In genomic region chrX:39729834-39730670, GRCh38 we compare ENCODE assay signal across 8 cellular contexts.
DNase-seq lines count a peak whose midpoint lies in the region; ATAC-seq and TF ChIP-seq lines count a peak whose summit lies in the region.

No MANE protein-coding gene starts in this region.

- H3K4me3 Mint-ChIP-seq in chondrocyte (ENCODE audit: unreplicated experiment) (no peak overlapping the region), nephron (peak overlapping the region in 1 of 3 experiments; percentile 21)

- peaks cover 0 to 30% (median 3%) of the 10 kb centered on the region in 4 donors for H3K4me1 ChIP-seq in transverse colon

- H3K36me3 Mint-ChIP-seq in chondrocyte (ENCODE audit: low read depth) = no peaks in the 10 kb centered on the region
- H3K36me3 Mint-ChIP-seq in nephron (ENCODE audit: low read depth) = no peaks in the 10 kb centered on the region

- peaks cover 42% of the 10 kb centered on the region for H3K4me1 Mint-ChIP-seq in chondrocyte (ENCODE audit: low read depth)
- peaks cover 52% of the 10 kb centered on the region for H3K4me1 Mint-ChIP-seq in nephron

- no peak overlapping the region for H3K27ac ChIP-seq in transverse colon

- H3K4me3 ChIP-seq in transverse colon = no peak overlapping the region

- TF ChIP-seq CTCF in chondrocyte (IDR thresholded peaks at IDR 0.05) (no peak), nephron (IDR thresholded peaks at IDR 0.05; ENCODE audit: unreplicated experiment in 3 of 3) (no peak), transverse colon (IDR thresholded peaks at IDR 0.05) (no peak)

- intact Hi-C loops in transverse colon (cut with DNase I; ENCODE audit: low total_unique reads) = loop anchor here (10.0 kb wide), 2 partner anchors 175 to 425 kb away; no protein-coding TSS in a partner anchor

- TF ChIP-seq POLR2A in transverse colon (IDR thresholded peaks at IDR 0.05) = no peak

- H3K9me3 ChIP-seq in transverse colon = no peaks in the 10 kb centered on the region

- H3K27me3 ChIP-seq in transverse colon = no peaks in the 10 kb centered on the region

- in situ Hi-C loops in transverse colon (cut with MboI; ENCODE audit: low pct_ligation_motif_present in 1 of 4, low pct_unique_long_range_greater_than_20kb in 1 of 4, low sequenced_read_pairs in 3 of 4) = loop anchor here in 1 of 4 donors (10.0 kb wide), 1 partner anchor 435 kb away; no protein-coding TSS in a partner anchor

- H3K27ac Mint-ChIP-seq in chondrocyte (ENCODE audit: unreplicated experiment) (peak overlapping the region; percentile 17), nephron (peak overlapping the region; percentile 57 to 76 (median 61))

- H3K36me3 ChIP-seq in transverse colon = no peaks in the 10 kb centered on the region

- no peaks in the 10 kb centered on the region for H3K27me3 Mint-ChIP-seq in chondrocyte (ENCODE audit: low read depth)
- peaks cover 9% of the 10 kb centered on the region for H3K27me3 Mint-ChIP-seq in nephron (ENCODE audit: low read depth)

- peak; percentile 89 for DNase-seq in Daoy (ENCODE audit: low read depth)
- peak; percentile 48 for DNase-seq in NCI-H446 treated with DMSO at 0.1 percent for 48 hours (lab: John Stamatoyannopoulos, UW)
- DNase-seq in chondrocyte (ENCODE audit: low spot score) = no peak
- DNase-seq in transverse colon = no peak
- no peak for DNase-seq in DMS79 (lab: John Stamatoyannopoulos, UW)

- ATAC-seq in GM18498 (IDR thresholded peaks at IDR 0.05; ENCODE audit: unreplicated experiment) (no peak), esophagus mucosa (no peak)

- TF ChIP-seq EP300 in transverse colon (IDR thresholded peaks at IDR 0.05; ENCODE audit: low read depth) = no peak

- H3K9me3 Mint-ChIP-seq in chondrocyte (ENCODE audit: low read depth) (peaks cover 12% of the 10 kb centered on the region), nephron (peaks cover 8% of the 10 kb centered on the region)

- 69% methylated on average over 21 of the region's 22 CpGs; no CpG with 5 or more reads in 1 of the 2 donors for WGBS in transverse colon (ENCODE audit: low coverage in 1 of 2), 2 donors

Comparison
In these comparisons a context has a peak if more than half of its experiments do, and no peak if none do; other contexts are left out.
1. DNase-seq: peak in Daoy (single experiment) and NCI-H446 treated with DMSO at 0.1 percent for 48 hours (single experiment); none in chondrocyte (single experiment), transverse colon (single experiment) and DMS79 (single experiment).